Comparison of ENCODE assay signal across 14 cellular contexts in genomic region chr11:134008593-134008992, GRCh38. TPM values are rescaled to one million over a fixed set of nuclear protein-coding genes. Genes with fewer than 3 reads are reported as not detected.
DNase-seq lines count a peak whose midpoint lies in the region; ATAC-seq, FAIRE-seq and TF ChIP-seq lines count a peak whose summit lies in the region.
"Had no signal": no experiment of that assay in that cellular context is flagged by ENCODE, and none has a peak within 500 bp of the region (broad histone marks: within the 10 kb centered on the region; RNA-seq: fewer than 3 reads in every experiment).

No MANE protein-coding gene starts in this region.

- no peaks in the 10 kb centered on the region for H3K27me3 ChIP-seq in H7 (ENCODE audit: control insufficient read depth, insufficient read depth, low read length)

- DNase-seq in GM12892 (ENCODE audit: insufficient read length) (no peak), H7 (peak; percentile 49), NCI-H69 (lab: John Stamatoyannopoulos, UW) (peak; percentile 15), kidney tubule cell (ENCODE audit: low spot score) (peak; percentile 5), caudate nucleus (lab: John Stamatoyannopoulos, UW) (no peak), HuH-7 (ENCODE audit: low spot score) (no peak)
- DNase-seq: activated T-cell treated with anti-CD3 and anti-CD28 coated beads, Interleukin-2, amount 50 U/mL, for 48 hours; C1 segment of cervical spinal cord; effector CD8-positive, alpha-beta T cell; left cardiac atrium; NCI-H1694 had no signal

- no peak overlapping the region for H3K27ac ChIP-seq in caudate nucleus (ENCODE audit: low read depth, low read length)

- FAIRE-seq in GM12892 (lab: Jason Lieb, UNC) = peak; percentile 9
- FAIRE-seq: G401.6 had no signal

- ATAC-seq in activated CD4-positive, CD25-positive, alpha-beta regulatory T cell treated with anti-CD3 and anti-CD28 coated beads, Interleukin-2, amount 50 U/mL, for 24 hours = no peak
- no peak for ATAC-seq in HG02763 (IDR thresholded peaks at IDR 0.05; ENCODE audit: unreplicated experiment)

- no peak overlapping the region for H3K4me3 ChIP-seq in H7 (ENCODE audit: insufficient read depth, low read depth, low read length)

- TF ChIP-seq POLR2A in GM12892 (IDR thresholded peaks at IDR 0.05; ENCODE audit: low read depth, low read length) = no peak

- H3K36me3 ChIP-seq in H7 (replicated peaks; ENCODE audit: control insufficient read depth, insufficient read depth, low read length) = no peaks in the 10 kb centered on the region

RNA-seq across cellular contexts. Expression of gene IGSF9B, which starts 51.8 kb away (rescaled TPM):
- polyA plus RNA-seq in GM12892 (2012; ENCODE audit: missing spikeins) = 3.8 TPM
- 6.1 and 12.4 TPM in 2 replicates for total RNA-seq in H7 (2014; rRNA removed; shearing (Covaris generic))

Comparison
In these comparisons a context has a peak if more than half of its experiments do, and no peak if none do; other contexts are left out.
1. DNase-seq: peak in H7 (single experiment), NCI-H69 (single experiment) and kidney tubule cell (single experiment); none in GM12892 (single experiment), caudate nucleus (0 of 61) and HuH-7 (single experiment).